15 cellular contexts compared by ENCODE assay signal in genomic region chr12:57134949-57135348, GRCh38. TPM values are rescaled to one million over a fixed set of nuclear protein-coding genes. Genes with fewer than 3 reads are reported as not detected.
DNase-seq lines count a peak whose midpoint lies in the region; ATAC-seq and TF ChIP-seq lines count a peak whose summit lies in the region.
"Had no signal": no experiment of that assay in that cellular context is flagged by ENCODE, and none has a peak within 500 bp of the region (broad histone marks: within the 10 kb centered on the region; RNA-seq: fewer than 3 reads in every experiment).

No MANE protein-coding gene starts in this region.

- CTCF ChIA-PET in WTC11 (lab: Charles Lee) (interaction anchor here (0.6 to 3.2 kb wide), 13 partner anchors 8 to 340 kb away, joined by 3 to 17 read pairs (median 5); partner anchors contain the start of gene STAT6), T-cell (lab: Charles Lee) (interaction anchor here in 1 of 2 donors (0.6 kb wide), 2 partner anchors 79 to 324 kb away, joined by 4 to 6 read pairs; no protein-coding TSS in a partner anchor)

- peaks cover 65% of the 10 kb centered on the region for H3K4me1 Mint-ChIP-seq in WTC11
- H3K4me1 Mint-ChIP-seq in progenitor cell of endocrine pancreas (ENCODE audit: low read depth): peaks cover 40% of the 10 kb centered on the region
- peaks cover 0 to under 1% (median under 1%) of the 10 kb centered on the region in 3 donors for H3K4me1 Mint-ChIP-seq in T-cell

- no peak overlapping the region for H2AFZ ChIP-seq in ACC112 (ENCODE audit: low read length, unreplicated experiment)

- TF ChIP-seq POLR2A in prostate gland (IDR thresholded peaks at IDR 0.05): no peak

- TF ChIP-seq CTCF in WTC11 (IDR thresholded peaks at IDR 0.05): no peak
- TF ChIP-seq CTCF in prostate gland (IDR thresholded peaks at IDR 0.05): no peak
- TF ChIP-seq CTCF in progenitor cell of endocrine pancreas (IDR thresholded peaks at IDR 0.05; ENCODE audit: unreplicated experiment): no peak

- POLR2A ChIA-PET in WTC11 (lab: Charles Lee) (interaction anchor here (0.9 to 1.6 kb wide), 2 partner anchors 37 to 46 kb away, joined by 3 to 7 read pairs; partner anchors contain the start of gene NAB2), T-cell (lab: Charles Lee) (interaction anchor here (0.5 to 0.6 kb wide), 2 partner anchors 117 to 973 kb away, joined by 3 to 7 read pairs; no protein-coding TSS in a partner anchor)

- WGBS in right cardiac atrium: 81% methylated on average over 9 of the region's 9 CpGs
- 74% methylated on average over 7 of the region's 9 CpGs for WGBS in prostate gland

- H3K27me3 Mint-ChIP-seq in WTC11 (ENCODE audit: low read depth): no peaks in the 10 kb centered on the region
- H3K27me3 Mint-ChIP-seq in progenitor cell of endocrine pancreas: peaks cover 3% of the 10 kb centered on the region
- no peaks in the 10 kb centered on the region for H3K27me3 Mint-ChIP-seq in T-cell

- H3K9me3 ChIP-seq in right cardiac atrium (ENCODE audit: control insufficient read depth, low read length): no peaks in the 10 kb centered on the region
- H3K9me3 ChIP-seq in prostate gland: no peaks in the 10 kb centered on the region

- H3K4me1 ChIP-seq in ACC112 (ENCODE audit: control insufficient read depth, insufficient read depth, low read length, unreplicated experiment) (peaks cover 91% of the 10 kb centered on the region), right cardiac atrium (ENCODE audit: control insufficient read depth, insufficient read depth, low read length) (peaks cover 12% of the 10 kb centered on the region), prostate gland (replicated peaks) (no peaks in the 10 kb centered on the region)

- peak overlapping the region; percentile 96 for H3K27ac Mint-ChIP-seq in WTC11
- no peak overlapping the region for H3K27ac Mint-ChIP-seq in progenitor cell of endocrine pancreas
- H3K27ac Mint-ChIP-seq in T-cell: no peak overlapping the region

- H3K36me3 Mint-ChIP-seq in WTC11: peaks cover 13% of the 10 kb centered on the region
- peaks cover 8% of the 10 kb centered on the region for H3K36me3 Mint-ChIP-seq in progenitor cell of endocrine pancreas (ENCODE audit: insufficient read depth)
- no peaks in the 10 kb centered on the region for H3K36me3 Mint-ChIP-seq in T-cell

- DNase-seq in WTC11 (ENCODE audit: low spot score) (no peak), right cardiac atrium (peak in 1 of 3 donors; percentile 52), prostate gland (ENCODE audit: low spot score) (no peak), progenitor cell of endocrine pancreas (ENCODE audit: low spot score, unreplicated experiment) (no peak), MV-4-11 (lab: John Stamatoyannopoulos, UW) (no peak), T-cell (no peak)
- DNase-seq: left colon, NCI-H2107, OCI-M1, retina, T1000 had no signal

- H3K9me3 Mint-ChIP-seq in WTC11 (no peaks in the 10 kb centered on the region), progenitor cell of endocrine pancreas (ENCODE audit: low read depth) (no peaks in the 10 kb centered on the region), T-cell (no peaks in the 10 kb centered on the region)

- H3K27me3 ChIP-seq in ACC112 (ENCODE audit: insufficient read depth, low read length) (no peaks in the 10 kb centered on the region), right cardiac atrium (ENCODE audit: control insufficient read depth, insufficient read depth) (no peaks in the 10 kb centered on the region), prostate gland (replicated peaks; ENCODE audit: insufficient read depth) (no peaks in the 10 kb centered on the region)

- H3K4me3 ChIP-seq in ACC112 (ENCODE audit: low read depth, low read length) (peak overlapping the region; percentile 29), right cardiac atrium (ENCODE audit: low read length) (no peak overlapping the region), prostate gland (no peak overlapping the region)

- peaks cover 88% of the 10 kb centered on the region for H3K79me2 ChIP-seq in ACC112 (ENCODE audit: control insufficient read depth, insufficient read depth, low read length, unreplicated experiment)

- intact Hi-C loops in right cardiac atrium (cut with DNase I): no loop called here
- intact Hi-C loops in prostate gland (cut with DNase I): no loop called here

- ATAC-seq in WTC11 (no peak; the same call in 1 of the 2 replicates), right cardiac atrium (no peak), T-cell (replicated peaks in 1 of 4) (no peak), HG03457 (IDR thresholded peaks at IDR 0.05; ENCODE audit: unreplicated experiment) (no peak)
- ATAC-seq: left colon had no signal

- H3K27ac ChIP-seq in ACC112 (ENCODE audit: low read depth, low read length): peak overlapping the region; percentile 70
- H3K27ac ChIP-seq in right cardiac atrium (ENCODE audit: low read length): peak overlapping the region; percentile 36
- H3K27ac ChIP-seq in prostate gland: peak overlapping the region; percentile 55 to 57
- H3K27ac ChIP-seq: epithelial cell of prostate had no signal

- H3K4me3 Mint-ChIP-seq in WTC11: no peak overlapping the region
- no peak overlapping the region for H3K4me3 Mint-ChIP-seq in progenitor cell of endocrine pancreas (ENCODE audit: low read depth)
- H3K4me3 Mint-ChIP-seq in T-cell: no peak overlapping the region

- peaks cover 10% of the 10 kb centered on the region for H3K36me3 ChIP-seq in ACC112 (ENCODE audit: insufficient read depth, low read length)
- no peaks in the 10 kb centered on the region for H3K36me3 ChIP-seq in prostate gland

TF ChIP-seq in WTC11, 78 proteins besides CTCF, POLR2A, EP300 and RAD21 (continues in another document):
- TF ChIP-seq IRF1 (CRISPR knock-in tag; IDR thresholded peaks at IDR 0.05): no peak
- no peak for TF ChIP-seq MYBL2 (CRISPR knock-in tag; IDR thresholded peaks at IDR 0.05)
- no peak for TF ChIP-seq RORB (CRISPR knock-in tag; IDR thresholded peaks at IDR 0.05)
- no peak for TF ChIP-seq USF2 (CRISPR knock-in tag; IDR thresholded peaks at IDR 0.05)
- no peak for TF ChIP-seq ZNF138 (CRISPR knock-in tag; conservative IDR thresholded peaks at IDR 0.05)
- no peak for TF ChIP-seq FOXK1 (CRISPR knock-in tag; IDR thresholded peaks at IDR 0.05)
- TF ChIP-seq JUN (CRISPR knock-in tag; IDR thresholded peaks at IDR 0.05): no peak

RNA-seq across cellular contexts. Expression of gene LRP1, which starts 6.7 kb away (rescaled TPM):
- 107 to 120 TPM (median 112 TPM) in 3 replicates for total RNA-seq in WTC11 (2021)
- 100 to 1,000 TPM in 3 of 4 donors, 10 to 100 TPM in 1; 79.7 to 181 (median 154) TPM for total RNA-seq in right cardiac atrium
- polyA plus RNA-seq in right cardiac atrium: 55.0 TPM
- 100 to 1,000 TPM in 1 of 2 donors, 10 to 100 TPM in 1; 53.5 to 198 TPM for total RNA-seq in prostate gland
- total RNA-seq in progenitor cell of endocrine pancreas: 93.4 and 95.7 TPM in 2 replicates
- total RNA-seq in T-cell: 1 to 10 TPM; 5.9 to 8.1 (median 7.7) TPM

RNA-seq across cellular contexts. Expression of gene LRP1-AS, which starts 12.5 kb away (rescaled TPM):
- not detected in 3 replicates for total RNA-seq in WTC11 (2021)
- total RNA-seq in right cardiac atrium: not detected
- polyA plus RNA-seq in right cardiac atrium: not detected
- total RNA-seq in prostate gland: not detected
- not detected in 2 replicates for total RNA-seq in progenitor cell of endocrine pancreas
- not detected for total RNA-seq in T-cell
- total RNA-seq: G401, left colon had no signal

RNA-seq across cellular contexts. Expression of gene STAT6, which starts 23.8 kb away (rescaled TPM):
- total RNA-seq in WTC11 (2021): 47.0 to 50.0 TPM (median 48.9 TPM) in 3 replicates
- total RNA-seq in right cardiac atrium: 10 to 100 TPM; 77.8 to 89.6 (median 83.6) TPM
- 57.6 TPM for polyA plus RNA-seq in right cardiac atrium
- 100 to 1,000 TPM; 124 to 237 TPM for total RNA-seq in prostate gland
- total RNA-seq in progenitor cell of endocrine pancreas: 130 and 136 TPM in 2 replicates
- total RNA-seq in T-cell: 100 to 1,000 TPM; 227 to 348 (median 341) TPM

RNA-seq across cellular contexts. Expression of gene NAB2, which starts 46.0 kb away (rescaled TPM):
- total RNA-seq in WTC11 (2021) (16.5 to 20.5 TPM (median 17.2 TPM) in 3 replicates), right cardiac atrium (10 to 100 TPM; 12.8 to 22.7 (median 14.7) TPM), prostate gland (10 to 100 TPM; 19.0 to 65.5 TPM), progenitor cell of endocrine pancreas (13.4 and 13.8 TPM in 2 replicates), T-cell (10 to 100 TPM in 3 of 5 donors, 1 to 10 TPM in 2; 4.2 to 21.6 (median 16.9) TPM)
- 13.8 TPM for polyA plus RNA-seq in right cardiac atrium

RNA-seq across cellular contexts. Expression of gene NEMP1, which starts 56.4 kb away (rescaled TPM):
- total RNA-seq in WTC11 (2021) (38.3 to 41.9 TPM (median 39.6 TPM) in 3 replicates), right cardiac atrium (1 to 10 TPM; 4.4 to 6.1 (median 5.1) TPM), prostate gland (10 to 100 TPM; 10.8 to 13.0 TPM), progenitor cell of endocrine pancreas (24.2 and 26.5 TPM in 2 replicates), T-cell (10 to 100 TPM; 10.7 to 26.1 (median 19.9) TPM)
- polyA plus RNA-seq in right cardiac atrium: 1.6 TPM

Comparison
In these comparisons a context has a peak if more than half of its experiments do, and no peak if none do; other contexts are left out.
1. RNA of gene LRP1, which starts 6.7 kb away (total RNA-seq): 53.5 to 198 TPM in prostate gland, 79.7 to 181 TPM in right cardiac atrium, 107 to 120 TPM in WTC11 and 93.4 to 95.7 TPM in progenitor cell of endocrine pancreas; 5.9 to 8.1 TPM in T-cell; every median in the first group is over 4 times any median in the second.
2. Peak in every context shown above with its lines, with median percentiles within 50 percentile points of each other: H3K27ac ChIP-seq.